Comparison of ENCODE assay signal across 8 cellular contexts in genomic region chr11:33742249-33742851, GRCh38. TPM values are rescaled to one million over a fixed set of nuclear protein-coding genes. Genes with fewer than 3 reads are reported as not detected.
DNase-seq lines count a peak whose midpoint lies in the region; ATAC-seq and TF ChIP-seq lines count a peak whose summit lies in the region.

No MANE protein-coding gene starts in this region.

- H3K4me1 ChIP-seq in GM23338 (ENCODE audit: insufficient read depth): peaks cover 3% of the 10 kb centered on the region; the same call in 1 of the 2 replicates

- ATAC-seq in esophagus mucosa (peak; percentile 64), GM23338 (no peak)
- no peak for ATAC-seq in activated naive CD8-positive, alpha-beta T cell treated with anti-CD3 and anti-CD28 coated beads, Interleukin-2, amount 50 U/mL, for 24 hours

- H3K9me2 ChIP-seq in GM23338 (ENCODE audit: insufficient read depth): no peaks in the 10 kb centered on the region

- no peaks in the 10 kb centered on the region for H3K79me2 ChIP-seq in GM23338 (replicated peaks; ENCODE audit: insufficient read depth)

- no peak overlapping the region for H3K27ac Mint-ChIP-seq in GM23338
- H3K27ac Mint-ChIP-seq in activated naive CD8-positive, alpha-beta T cell treated with anti-CD3 and anti-CD28 coated beads, Interleukin-2, amount 50 U/mL, for 24 hours: no peak overlapping the region

- H3K27me3 ChIP-seq in GM23338 (ENCODE audit: insufficient read depth): no peaks in the 10 kb centered on the region

- H3K27me3 Mint-ChIP-seq in GM23338 (ENCODE audit: insufficient read depth, low read depth, poor library complexity): no peaks in the 10 kb centered on the region
- H3K27me3 Mint-ChIP-seq in activated naive CD8-positive, alpha-beta T cell treated with anti-CD3 and anti-CD28 coated beads, Interleukin-2, amount 50 U/mL, for 24 hours: peaks cover 4% of the 10 kb centered on the region

- no peaks in the 10 kb centered on the region for H3F3A ChIP-seq in GM23338 (replicated peaks; ENCODE audit: low read depth)

- H2AFZ ChIP-seq in GM23338: no peak overlapping the region

- H3K4me3 ChIP-seq in GM23338: no peak overlapping the region

- no peak overlapping the region for H3K4me3 Mint-ChIP-seq in GM23338
- no peak overlapping the region for H3K4me3 Mint-ChIP-seq in activated naive CD8-positive, alpha-beta T cell treated with anti-CD3 and anti-CD28 coated beads, Interleukin-2, amount 50 U/mL, for 24 hours

- H3K36me3 ChIP-seq in GM23338 (ENCODE audit: insufficient read depth): no peaks in the 10 kb centered on the region

- H4K20me1 ChIP-seq in GM23338 (replicated peaks; ENCODE audit: insufficient read depth): no peaks in the 10 kb centered on the region

- H3K4me2 ChIP-seq in GM23338: no peak overlapping the region

- DNase-seq in NCI-H510A treated with DMSO at 0.1 percent for 48 hours (lab: John Stamatoyannopoulos, UW) (peak; percentile 10), NCI-H510A (lab: John Stamatoyannopoulos, UW) (no peak), NCI-H748 (lab: John Stamatoyannopoulos, UW; ENCODE audit: unreplicated experiment) (peak; percentile 4), pons (ENCODE audit: low spot score) (peak; percentile 55), GM23338 (ENCODE audit: low spot score) (no peak)
- DNase-seq in stimulated activated CD4-positive, alpha-beta T cell treated with anti-CD3 and anti-CD28 coated beads, Interleukin-2, amount 100 ng/mL, for 24 hours: no peak
- no peak for DNase-seq in activated naive CD8-positive, alpha-beta T cell treated with anti-CD3 and anti-CD28 coated beads, Interleukin-2, amount 50 U/mL, for 24 hours

- H3K9me3 Mint-ChIP-seq in GM23338: no peaks in the 10 kb centered on the region
- no peaks in the 10 kb centered on the region for H3K9me3 Mint-ChIP-seq in activated naive CD8-positive, alpha-beta T cell treated with anti-CD3 and anti-CD28 coated beads, Interleukin-2, amount 50 U/mL, for 24 hours

- H3K27ac ChIP-seq in GM23338 (ENCODE audit: low read depth): no peak overlapping the region

- H3K36me3 Mint-ChIP-seq in GM23338 (ENCODE audit: low read depth): no peaks in the 10 kb centered on the region
- peaks cover 3% of the 10 kb centered on the region for H3K36me3 Mint-ChIP-seq in activated naive CD8-positive, alpha-beta T cell treated with anti-CD3 and anti-CD28 coated beads, Interleukin-2, amount 50 U/mL, for 24 hours (ENCODE audit: low read depth)

- TF ChIP-seq CTCF in GM23338 (conservative IDR thresholded peaks at IDR 0.05; ENCODE audit: low read depth in 2 of 2): peak in 1 of 2 experiments; percentile 37; a peak in 3 of 4 replicates

- peaks cover 3% of the 10 kb centered on the region; the same call in 2 of the 3 replicates for H3K4me1 Mint-ChIP-seq in GM23338
- H3K4me1 Mint-ChIP-seq in activated naive CD8-positive, alpha-beta T cell treated with anti-CD3 and anti-CD28 coated beads, Interleukin-2, amount 50 U/mL, for 24 hours: peaks cover 2% of the 10 kb centered on the region

TF ChIP-seq in GM23338, 12 proteins besides CTCF, POLR2A, EP300 and RAD21:
- TF ChIP-seq CREB1 (CRISPR knock-in tag; IDR thresholded peaks at IDR 0.05; ENCODE audit: low read depth): no peak
- no peak for TF ChIP-seq EZH2phosphoT487 (IDR thresholded peaks at IDR 0.05; ENCODE audit: unreplicated experiment)
- TF ChIP-seq STAT1 (IDR thresholded peaks at IDR 0.05; ENCODE audit: unreplicated experiment): no peak
TF ChIP-seq in GM23338: peak in this region for 0.

RNA-seq across cellular contexts. Expression of gene CD59, which starts 6.1 kb away (rescaled TPM):
- total RNA-seq in esophagus mucosa: 319 TPM
- total RNA-seq in GM23338 (2014; rRNA removed; shearing (Covaris generic)): 41.5 and 61.5 TPM in 2 replicates
- 73.9 and 86.6 TPM in 2 replicates for polyA plus RNA-seq in GM23338 (2016; fragmentation: Nextera tagmentation; extraction: Ambion mirVana)

RNA-seq across cellular contexts. Expression of gene FBXO3, which starts 32.0 kb away (rescaled TPM):
- total RNA-seq in esophagus mucosa: 23.8 TPM
- total RNA-seq in GM23338 (2014; rRNA removed; shearing (Covaris generic)): 28.4 TPM in 2 replicates
- 10.4 and 12.5 TPM in 2 replicates for polyA plus RNA-seq in GM23338 (2016; fragmentation: Nextera tagmentation; extraction: Ambion mirVana)

RNA-seq across cellular contexts. Expression of gene C11orf91, which starts 41.7 kb away (rescaled TPM):
- 1.1 TPM for total RNA-seq in esophagus mucosa
- total RNA-seq in GM23338 (2014; rRNA removed; shearing (Covaris generic)): not detected in 2 replicates
- polyA plus RNA-seq in GM23338 (2016; fragmentation: Nextera tagmentation; extraction: Ambion mirVana): not detected in 2 replicates

Comparison
In these comparisons a context has a peak if more than half of its experiments do, and no peak if none do; other contexts are left out.
1. DNase-seq: peak in NCI-H510A treated with DMSO at 0.1 percent for 48 hours (single experiment), NCI-H748 (single experiment) and pons (single experiment); none in NCI-H510A (single experiment), stimulated activated CD4-positive, alpha-beta T cell treated with anti-CD3 and anti-CD28 coated beads, Interleukin-2, amount 100 ng/mL, for 24 hours (0 of 2), GM23338 (single experiment) and activated naive CD8-positive, alpha-beta T cell treated with anti-CD3 and anti-CD28 coated beads, Interleukin-2, amount 50 U/mL, for 24 hours (single experiment).